Comparison of ENCODE assay signal across 24 cellular contexts in the genomic region with DNA sequence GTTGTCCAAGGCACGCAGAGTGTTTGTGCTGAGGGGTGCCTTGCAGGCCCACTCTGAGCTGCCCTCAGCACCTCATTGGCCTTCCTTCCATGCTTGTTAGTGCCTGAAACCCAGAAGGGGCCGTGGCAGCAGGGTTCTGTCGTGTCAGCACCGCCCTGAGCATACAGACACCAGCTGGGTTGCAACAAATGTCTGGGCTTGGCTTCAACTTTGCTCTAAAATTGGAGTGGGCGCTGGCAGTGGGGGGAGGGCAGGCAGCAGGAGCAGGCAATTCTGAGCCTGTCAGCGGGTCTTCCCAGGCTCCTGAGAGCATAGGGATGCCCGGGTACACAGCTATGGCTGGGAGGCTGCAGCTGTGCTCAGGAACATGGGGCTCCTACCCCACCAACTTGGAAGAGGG.
DNase-seq lines count a peak whose midpoint lies in the region; ATAC-seq and TF ChIP-seq lines count a peak whose summit lies in the region.
"Had no signal": no experiment of that assay in that cellular context is flagged by ENCODE, and none has a peak within 500 bp of the region (broad histone marks: within the 10 kb centered on the region; RNA-seq: fewer than 3 reads in every experiment).

No MANE protein-coding gene starts in this region.

- no peak overlapping the region for H4K8ac ChIP-seq in neuronal stem cell (ENCODE audit: low read depth, low read length)

- H3K27ac ChIP-seq in coronary artery, result peak overlapping the region; percentile 74 to 75
- H3K27ac ChIP-seq in neuronal stem cell (replicated peaks; ENCODE audit: low read length), result no peak overlapping the region
- H3K27ac ChIP-seq: A549, GM23248, neutrophil, testis, vagina had no signal

- peak overlapping the region; percentile 47 for H3K4me3 ChIP-seq in coronary artery
- H3K4me3 ChIP-seq in neuronal stem cell (ENCODE audit: low read length in 2 of 2), result no peak overlapping the region
- H3K4me3 ChIP-seq: A549, GM23248, lung, testis had no signal

- in situ Hi-C loops in GM13977 (cut with MboI; ENCODE audit: low pct_unique_long_range_greater_than_20kb, low sequenced_read_pairs, unreplicated experiment), result no loop called here

- no peak overlapping the region for H2BK5ac ChIP-seq in neuronal stem cell (ENCODE audit: low read length)

- peak overlapping the region; percentile 28 for H3K18ac ChIP-seq in neuronal stem cell (ENCODE audit: low read length)

- H3K27me3 ChIP-seq in neuronal stem cell (ENCODE audit: control insufficient read depth in 3 of 3, insufficient read depth in 3 of 3, low read depth in 1 of 3, low read length in 3 of 3), result no peaks in the 10 kb centered on the region
- H3K27me3 ChIP-seq: neutrophil, testis, vagina had no signal

- no peak overlapping the region for H2AK5ac ChIP-seq in neuronal stem cell (ENCODE audit: low read depth, low read length)

- H3K4me1 ChIP-seq in neuronal stem cell (ENCODE audit: control insufficient read depth in 2 of 2, insufficient read depth in 1 of 2, low read depth in 1 of 2, low read length in 2 of 2), result peaks cover 0 to 4% of the 10 kb centered on the region in 2 donors
- H3K4me1 ChIP-seq: A549, testis had no signal

- no peak overlapping the region for H3K4ac ChIP-seq in neuronal stem cell (ENCODE audit: low read length)

- intact Hi-C loops in left cardiac atrium (cut with DNase I), result no loop called here

- DNase-seq in DMS 273 treated with DMSO at 0.1 percent for 48 hours (lab: John Stamatoyannopoulos, UW), result peak; percentile 31
- no peak for DNase-seq in coronary artery (ENCODE audit: low spot score)
- DNase-seq in left cardiac atrium, result peak; percentile 32
- no peak for DNase-seq in neuronal stem cell (ENCODE audit: low spot score)
- DNase-seq in medulla oblongata (ENCODE audit: extremely low spot score), result no peak
- DNase-seq in GM13977 (ENCODE audit: low spot score), result no peak
- DNase-seq: activated B cell treated with CpG ODN at 0.5 μM for 24 hours; activated CD4-positive, alpha-beta memory T cell treated with anti-CD3 and anti-CD28 coated beads for 36 hours; CD8-positive, alpha-beta memory T cell; GDM1; GM23248; NCI-H1930; NCI-H2227 treated with DMSO at 0.1 percent for 48 hours; NCI-H748 treated with DMSO at 0.1 percent for 48 hours; stimulated activated CD4-positive, alpha-beta T cell treated with anti-CD3 and anti-CD28 coated beads, Interleukin-2, amount 100 ng/mL, for 48 hours; stimulated activated naive B cell treated with anti-CD40 and anti-IgM and Interleukin-4, amounts not matched to agents 10 μg/mL and 1 μg/mL and 100 μg/mL, for 72 hours; testis had no signal

- no peaks in the 10 kb centered on the region for H3K36me3 ChIP-seq in neuronal stem cell (replicated peaks in 1 of 2; ENCODE audit: control insufficient read depth in 2 of 2, insufficient read depth in 2 of 2, low read length in 2 of 2)
- H3K36me3 ChIP-seq: neutrophil, vagina had no signal

- no peak overlapping the region for H4K91ac ChIP-seq in neuronal stem cell (ENCODE audit: low read depth, low read length, poor library complexity)

- TF ChIP-seq CTCF in coronary artery (IDR thresholded peaks at IDR 0.05) (no peak), GM13977 (IDR thresholded peaks at IDR 0.05; ENCODE audit: extremely low read depth, insufficient read depth, missing control alignments) (no peak)

- no peak overlapping the region for H3K9ac ChIP-seq in neuronal stem cell (ENCODE audit: low read depth, low read length, poor library complexity)
- H3K9ac ChIP-seq: GM23248 had no signal

- H3K23ac ChIP-seq in neuronal stem cell (ENCODE audit: low read depth, low read length, poor library complexity), result no peak overlapping the region

- H3K79me1 ChIP-seq in neuronal stem cell (ENCODE audit: low read depth, low read length), result no peaks in the 10 kb centered on the region

- H2BK120ac ChIP-seq in neuronal stem cell (ENCODE audit: low read depth, low read length), result no peak overlapping the region

- no peaks in the 10 kb centered on the region for H3K9me3 ChIP-seq in neuronal stem cell (replicated peaks in 1 of 2; ENCODE audit: control insufficient read depth in 2 of 2, insufficient read depth in 1 of 2, low read depth in 1 of 2, low read length in 2 of 2)
- H3K9me3 ChIP-seq: A549, neutrophil, testis, vagina had no signal

- no peak overlapping the region for H2BK12ac ChIP-seq in neuronal stem cell (ENCODE audit: low read length)

- no peak overlapping the region for H3K14ac ChIP-seq in neuronal stem cell (ENCODE audit: low read length)

- H3K4me2 ChIP-seq in neuronal stem cell (ENCODE audit: insufficient read depth, low read length, poor library complexity, severe bottlenecking), result no peak overlapping the region
- H3K4me2 ChIP-seq: A549 had no signal

- no peak overlapping the region for H2BK15ac ChIP-seq in neuronal stem cell (ENCODE audit: low read length)

- H2AFZ ChIP-seq in neuronal stem cell (ENCODE audit: low read length), result peak overlapping the region; percentile 73
- H2AFZ ChIP-seq: GM23248 had no signal

- WGBS in neuronal stem cell (ENCODE audit: extremely low coverage in 2 of 2, insufficient read length in 2 of 2, insufficient replicate concordance in 1 of 2), 2 donors, result no CpG with 5 or more reads among the region's 7 CpGs

- ATAC-seq in left cardiac atrium (peak; percentile 90 to 94), GM18909 (IDR thresholded peaks at IDR 0.05; ENCODE audit: poor library complexity, unreplicated experiment) (no peak), HG03354 (IDR thresholded peaks at IDR 0.05; ENCODE audit: poor library complexity, severe bottlenecking, unreplicated experiment) (no peak)
- ATAC-seq: A549; activated naive CD4-positive, alpha-beta T cell treated with anti-CD3 and anti-CD28 coated beads, Interleukin-2, amount 50 U/mL, for 72 hours; stimulated activated naive B cell treated with anti-CD40 and anti-IgM and Interleukin-4, amounts not matched to agents 10 μg/mL and 1 μg/mL and 100 μg/mL, for 72 hours had no signal

Comparison
In these comparisons a context has a peak if more than half of its experiments do, and no peak if none do; other contexts are left out.
1. DNase-seq: peak in DMS 273 treated with DMSO at 0.1 percent for 48 hours (single experiment) and left cardiac atrium (single experiment); none in coronary artery (single experiment), neuronal stem cell (single experiment), medulla oblongata (single experiment) and GM13977 (single experiment).
2. ATAC-seq: peak in left cardiac atrium (2 of 2); none in GM18909 (single experiment) and HG03354 (single experiment).